In the genomic region with DNA sequence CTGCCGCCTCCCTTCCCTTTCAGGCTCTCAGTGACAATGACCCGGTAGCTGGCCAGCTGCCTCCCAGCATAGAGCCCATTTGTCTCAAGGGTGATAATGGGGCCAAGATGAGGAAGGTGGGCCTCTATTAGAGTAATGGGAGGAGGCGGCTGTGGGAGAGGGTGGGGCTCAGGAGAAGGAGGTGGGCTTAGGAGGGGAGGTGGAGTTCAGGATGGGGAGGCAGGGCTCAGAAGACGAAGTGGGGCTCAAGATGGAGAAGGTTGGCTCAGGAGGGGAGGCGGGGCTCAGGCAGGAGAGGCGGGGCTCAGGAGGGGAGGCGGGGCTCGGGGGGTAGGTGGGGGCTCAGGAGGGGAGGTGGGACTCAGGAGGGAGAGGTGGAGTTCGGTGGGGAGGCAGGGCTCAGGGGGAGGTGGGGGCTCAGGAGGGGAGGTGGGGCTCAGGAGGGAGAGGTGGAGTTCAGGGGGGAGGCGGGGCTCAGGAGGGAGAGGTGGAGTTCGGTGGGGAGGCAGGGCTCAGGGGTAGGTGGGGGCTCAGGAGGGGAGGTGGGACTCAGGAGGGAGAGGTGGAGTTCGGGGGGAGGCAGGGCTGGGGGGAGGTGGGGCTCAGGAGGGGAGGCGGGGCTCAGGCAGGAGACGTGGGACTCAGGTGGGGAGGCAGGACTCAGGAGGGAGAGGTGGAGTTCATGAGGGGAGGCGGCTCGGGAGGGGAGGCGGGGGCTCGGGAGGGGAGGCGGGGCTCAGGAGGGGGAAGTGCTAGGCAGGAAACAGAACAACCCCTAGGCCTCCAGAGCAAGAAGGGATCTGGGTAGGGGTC, we compare ENCODE assay signal across 1 cellular context.
TF ChIP-seq lines count a peak whose summit lies in the region.

No MANE protein-coding gene starts in this region.

TF ChIP-seq in K562, 482 proteins besides CTCF, POLR2A, EP300 and RAD21 (continued from another document and continues in another):
- no peak for TF ChIP-seq ZNF280B (CRISPR knock-in tag; IDR thresholded peaks at IDR 0.05)
- TF ChIP-seq, protein P1, sequence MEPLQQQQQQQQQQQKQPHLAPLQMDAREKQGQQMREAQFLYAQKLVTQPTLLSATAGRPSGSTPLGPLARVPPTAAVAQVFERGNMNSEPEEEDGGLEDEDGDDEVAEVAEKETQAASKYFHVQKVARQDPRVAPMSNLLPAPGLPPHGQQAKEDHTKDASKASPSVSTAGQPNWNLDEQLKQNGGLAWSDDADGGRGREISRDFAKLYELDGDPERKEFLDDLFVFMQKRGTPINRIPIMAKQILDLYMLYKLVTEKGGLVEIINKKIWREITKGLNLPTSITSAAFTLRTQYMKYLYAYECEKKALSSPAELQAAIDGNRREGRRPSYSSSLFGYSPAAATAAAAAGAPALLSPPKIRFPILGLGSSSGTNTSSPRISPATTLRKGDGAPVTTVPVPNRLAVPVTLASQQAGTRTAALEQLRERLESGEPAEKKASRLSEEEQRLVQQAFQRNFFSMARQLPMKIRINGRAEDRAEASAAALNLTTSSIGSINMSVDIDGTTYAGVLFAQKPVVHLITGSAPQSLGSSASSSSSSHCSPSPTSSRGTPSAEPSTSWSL (CRISPR knock-in tag; IDR thresholded peaks at IDR 0.05; ENCODE audit: borderline replicate concordance) = no peak
- TF ChIP-seq, protein P2, sequence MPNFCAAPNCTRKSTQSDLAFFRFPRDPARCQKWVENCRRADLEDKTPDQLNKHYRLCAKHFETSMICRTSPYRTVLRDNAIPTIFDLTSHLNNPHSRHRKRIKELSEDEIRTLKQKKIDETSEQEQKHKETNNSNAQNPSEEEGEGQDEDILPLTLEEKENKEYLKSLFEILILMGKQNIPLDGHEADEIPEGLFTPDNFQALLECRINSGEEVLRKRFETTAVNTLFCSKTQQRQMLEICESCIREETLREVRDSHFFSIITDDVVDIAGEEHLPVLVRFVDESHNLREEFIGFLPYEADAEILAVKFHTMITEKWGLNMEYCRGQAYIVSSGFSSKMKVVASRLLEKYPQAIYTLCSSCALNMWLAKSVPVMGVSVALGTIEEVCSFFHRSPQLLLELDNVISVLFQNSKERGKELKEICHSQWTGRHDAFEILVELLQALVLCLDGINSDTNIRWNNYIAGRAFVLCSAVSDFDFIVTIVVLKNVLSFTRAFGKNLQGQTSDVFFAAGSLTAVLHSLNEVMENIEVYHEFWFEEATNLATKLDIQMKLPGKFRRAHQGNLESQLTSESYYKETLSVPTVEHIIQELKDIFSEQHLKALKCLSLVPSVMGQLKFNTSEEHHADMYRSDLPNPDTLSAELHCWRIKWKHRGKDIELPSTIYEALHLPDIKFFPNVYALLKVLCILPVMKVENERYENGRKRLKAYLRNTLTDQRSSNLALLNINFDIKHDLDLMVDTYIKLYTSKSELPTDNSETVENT (CRISPR knock-in tag; IDR thresholded peaks at IDR 0.05) = no peak
- TF ChIP-seq ZNF175 (CRISPR knock-in tag; IDR thresholded peaks at IDR 0.05; ENCODE audit: low read depth) = no peak
- 0 out of 2 replicates have a peak, but pooled peaks have one; percentile 4 for TF ChIP-seq PHF8 (IDR thresholded peaks at IDR 0.05; ENCODE audit: borderline replicate concordance, low read length)
- no peak for TF ChIP-seq ZNF512 (tag; IDR thresholded peaks at IDR 0.05)
- no peak for TF ChIP-seq ZNF780A (CRISPR knock-in tag; IDR thresholded peaks at IDR 0.05)
- TF ChIP-seq HLTF (IDR thresholded peaks at IDR 0.05) = no peak
- no peak for TF ChIP-seq BACH1 (tag; IDR thresholded peaks at IDR 0.05)
- TF ChIP-seq ZNF3 (CRISPR knock-in tag; IDR thresholded peaks at IDR 0.05) = no peak
- TF ChIP-seq ATF7 (IDR thresholded peaks at IDR 0.05) = no peak
- TF ChIP-seq LEF1 (IDR thresholded peaks at IDR 0.05) = no peak
- no peak for TF ChIP-seq NONO (IDR thresholded peaks at IDR 0.05; ENCODE audit: low read depth in 2 of 2, low read length in 1 of 2)
- TF ChIP-seq SMARCB1 (IDR thresholded peaks at IDR 0.05; ENCODE audit: insufficient read length, low read depth) = no peak
- TF ChIP-seq RAD51 (IDR thresholded peaks at IDR 0.05; ENCODE audit: borderline replicate concordance, low read depth) = no peak
- no peak for TF ChIP-seq GATAD2B (IDR thresholded peaks at IDR 0.05; ENCODE audit: borderline replicate concordance)
- TF ChIP-seq HDAC2 (IDR thresholded peaks at IDR 0.05) = no peak
- peak; percentile 33; the same call in 1 of the 2 replicates for TF ChIP-seq SPI1 (IDR thresholded peaks at IDR 0.05; ENCODE audit: borderline replicate concordance, low read depth, low read length)
- no peak for TF ChIP-seq CREB3 (tag; conservative IDR thresholded peaks at IDR 0.05; ENCODE audit: low read depth)
- TF ChIP-seq, protein P3, sequence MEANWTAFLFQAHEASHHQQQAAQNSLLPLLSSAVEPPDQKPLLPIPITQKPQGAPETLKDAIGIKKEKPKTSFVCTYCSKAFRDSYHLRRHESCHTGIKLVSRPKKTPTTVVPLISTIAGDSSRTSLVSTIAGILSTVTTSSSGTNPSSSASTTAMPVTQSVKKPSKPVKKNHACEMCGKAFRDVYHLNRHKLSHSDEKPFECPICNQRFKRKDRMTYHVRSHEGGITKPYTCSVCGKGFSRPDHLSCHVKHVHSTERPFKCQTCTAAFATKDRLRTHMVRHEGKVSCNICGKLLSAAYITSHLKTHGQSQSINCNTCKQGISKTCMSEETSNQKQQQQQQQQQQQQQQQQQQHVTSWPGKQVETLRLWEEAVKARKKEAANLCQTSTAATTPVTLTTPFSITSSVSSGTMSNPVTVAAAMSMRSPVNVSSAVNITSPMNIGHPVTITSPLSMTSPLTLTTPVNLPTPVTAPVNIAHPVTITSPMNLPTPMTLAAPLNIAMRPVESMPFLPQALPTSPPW (CRISPR knock-in tag; IDR thresholded peaks at IDR 0.05) = peak; percentile 94
- TF ChIP-seq CREBBP (IDR thresholded peaks at IDR 0.05; ENCODE audit: low read depth, low read length) = no peak
- TF ChIP-seq LARP7 (IDR thresholded peaks at IDR 0.05) = no peak
- 0 out of 2 replicates have a peak, but pooled peaks have one; percentile 36 for TF ChIP-seq HDGF (IDR thresholded peaks at IDR 0.05)
- TF ChIP-seq ZBTB1 (CRISPR knock-in tag; IDR thresholded peaks at IDR 0.05; ENCODE audit: borderline replicate concordance, low read depth) = no peak
- TF ChIP-seq ZNF518B (CRISPR knock-in tag; IDR thresholded peaks at IDR 0.05) = no peak
- TF ChIP-seq ZFP30 (CRISPR knock-in tag; IDR thresholded peaks at IDR 0.05; ENCODE audit: borderline replicate concordance) = no peak
- no peak for TF ChIP-seq BDP1 (IDR thresholded peaks at IDR 0.05; ENCODE audit: insufficient read depth, insufficient read length)
- no peak for TF ChIP-seq PRDM10 (IDR thresholded peaks at IDR 0.05; ENCODE audit: partially characterized antibody)
- TF ChIP-seq ZNF398 (CRISPR knock-in tag; IDR thresholded peaks at IDR 0.05) = no peak
- no peak for TF ChIP-seq FOSL1 (tag; conservative IDR thresholded peaks at IDR 0.05)
